8 cellular contexts compared by ENCODE assay signal in the genomic region with DNA sequence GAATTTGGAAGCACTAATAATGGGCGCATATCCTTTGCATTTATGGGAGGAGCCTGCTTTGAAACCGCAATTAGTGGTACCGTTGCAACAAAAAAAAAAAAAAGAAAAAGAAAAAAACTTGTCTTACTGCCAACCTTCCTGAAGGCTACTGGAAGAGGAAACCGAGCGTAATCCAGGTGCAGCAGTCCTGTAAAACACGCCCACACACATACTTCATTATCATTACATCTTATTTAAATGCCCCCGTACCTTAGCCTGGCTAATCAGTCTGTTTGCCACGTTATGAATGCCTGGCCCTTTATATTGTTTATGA. TPM values are rescaled to one million over a fixed set of nuclear protein-coding genes. Genes with fewer than 3 reads are reported as not detected.
DNase-seq lines count a peak whose midpoint lies in the region; ATAC-seq and TF ChIP-seq lines count a peak whose summit lies in the region.

No MANE protein-coding gene starts in this region.

- POLR2A ChIA-PET in activated naive CD8-positive, alpha-beta T cell treated with anti-CD3 and anti-CD28 coated beads, Interleukin-2, amount 10 ng/mL, durations not matched to agents 7 days and 5 days (lab: Charles Lee) = interaction anchor here (1.0 kb wide), 1 partner anchor 9 kb away, joined by 3 read pairs; no protein-coding TSS in a partner anchor

- H3K27me3 Mint-ChIP-seq in activated naive CD8-positive, alpha-beta T cell treated with anti-CD3 and anti-CD28 coated beads, Interleukin-2, amount 10 ng/mL, durations not matched to agents 7 days and 5 days = no peaks in the 10 kb centered on the region

- H3K36me3 ChIP-seq in kidney epithelial cell (ENCODE audit: control insufficient read depth, insufficient read depth, low read length) (no peaks in the 10 kb centered on the region), thoracic aorta (no peaks in the 10 kb centered on the region)

- no peaks in the 10 kb centered on the region for H3K9me3 Mint-ChIP-seq in activated naive CD8-positive, alpha-beta T cell treated with anti-CD3 and anti-CD28 coated beads, Interleukin-2, amount 10 ng/mL, durations not matched to agents 7 days and 5 days

- H3K27ac Mint-ChIP-seq in activated naive CD8-positive, alpha-beta T cell treated with anti-CD3 and anti-CD28 coated beads, Interleukin-2, amount 10 ng/mL, durations not matched to agents 7 days and 5 days = peak overlapping the region; percentile 94

- H3K9me3 ChIP-seq in thoracic aorta = no peaks in the 10 kb centered on the region

- ATAC-seq in GM21423 (IDR thresholded peaks at IDR 0.05; ENCODE audit: unreplicated experiment) = peak; percentile 7
- ATAC-seq in activated naive CD8-positive, alpha-beta T cell treated with anti-CD3 and anti-CD28 coated beads, Interleukin-2, amount 10 ng/mL, durations not matched to agents 7 days and 5 days (ENCODE audit: low read depth) = no peak
- no peak for ATAC-seq in thoracic aorta (ENCODE audit: insufficient number of reproducible peaks, low FRiP score, low read depth)

- TF ChIP-seq CTCF in 22Rv1 (IDR thresholded peaks at IDR 0.05) (no peak), kidney epithelial cell (IDR thresholded peaks at IDR 0.05; ENCODE audit: insufficient read depth, low read length, poor library complexity, severe bottlenecking) (no peak), thoracic aorta (IDR thresholded peaks at IDR 0.05) (no peak)

- peaks cover 32% of the 10 kb centered on the region for H3K36me3 Mint-ChIP-seq in activated naive CD8-positive, alpha-beta T cell treated with anti-CD3 and anti-CD28 coated beads, Interleukin-2, amount 10 ng/mL, durations not matched to agents 7 days and 5 days

- DNase-seq in NCI-H146 treated with DMSO at 0.1 percent for 48 hours (lab: John Stamatoyannopoulos, UW; ENCODE audit: unreplicated experiment) (peak; percentile 71), kidney epithelial cell (ENCODE audit: low read depth) (no peak), thoracic aorta (ENCODE audit: low spot score) (no peak)
- no peak for DNase-seq in activated naive CD8-positive, alpha-beta T cell treated with anti-CD3 and anti-CD28 coated beads, Interleukin-2, amount 10 ng/mL, durations not matched to agents 7 days and 5 days
- DNase-seq in stimulated activated CD4-positive, alpha-beta T cell treated with anti-CD3 and anti-CD28 coated beads, Interleukin-2, amount 100 ng/mL, for 24 hours = no peak
- no peak for DNase-seq in activated effector memory CD4-positive, alpha-beta T cell treated with anti-CD3 and anti-CD28 coated beads, Interleukin-2, amount 50 U/mL, for 16 hours

- no peaks in the 10 kb centered on the region for H3K27me3 ChIP-seq in kidney epithelial cell (ENCODE audit: control insufficient read depth, insufficient read depth, low read length)
- H3K27me3 ChIP-seq in thoracic aorta (replicated peaks; ENCODE audit: insufficient read depth) = no peaks in the 10 kb centered on the region

- peaks cover 32 to 46% of the 10 kb centered on the region in 2 donors for H3K4me1 ChIP-seq in thoracic aorta (ENCODE audit: control insufficient read depth in 1 of 2, low read depth in 2 of 2)

- H3K27ac ChIP-seq in 22Rv1 (peak overlapping the region; percentile 89), thoracic aorta (no peak overlapping the region)

- H3K4me3 Mint-ChIP-seq in activated naive CD8-positive, alpha-beta T cell treated with anti-CD3 and anti-CD28 coated beads, Interleukin-2, amount 10 ng/mL, durations not matched to agents 7 days and 5 days = peak overlapping the region; percentile 90

- peaks cover 35% of the 10 kb centered on the region for H3K4me1 Mint-ChIP-seq in activated naive CD8-positive, alpha-beta T cell treated with anti-CD3 and anti-CD28 coated beads, Interleukin-2, amount 10 ng/mL, durations not matched to agents 7 days and 5 days

- peak overlapping the region; percentile 98 for H3K4me3 ChIP-seq in kidney epithelial cell (ENCODE audit: low read depth, low read length)
- peak overlapping the region; percentile 80 for H3K4me3 ChIP-seq in thoracic aorta

RNA-seq across cellular contexts. Expression of gene ZNF281, which starts 0.7 kb away (rescaled TPM):
- 10 to 100 TPM; 17.2 to 18.1 TPM for total RNA-seq in activated naive CD8-positive, alpha-beta T cell treated with anti-CD3 and anti-CD28 coated beads, Interleukin-2, amount 10 ng/mL, durations not matched to agents 7 days and 5 days
- total RNA-seq in kidney epithelial cell (25.3 and 27.6 TPM in 2 replicates), thoracic aorta (10 to 100 TPM in 1 of 2 donors, 1 to 10 TPM in 1; 6.5 to 15.7 TPM)
